Comparison of ENCODE assay signal across 16 cellular contexts in genomic region chr19:5352229-5352763, GRCh38. TPM values are rescaled to one million over a fixed set of nuclear protein-coding genes. Genes with fewer than 3 reads are reported as not detected.
DNase-seq lines count a peak whose midpoint lies in the region; ATAC-seq and TF ChIP-seq lines count a peak whose summit lies in the region.
"Had no signal": no experiment of that assay in that cellular context is flagged by ENCODE, and none has a peak within 500 bp of the region (broad histone marks: within the 10 kb centered on the region; RNA-seq: fewer than 3 reads in every experiment).

No MANE protein-coding gene starts in this region.

- no peak overlapping the region for H2BK12ac ChIP-seq in mesenchymal stem cell (ENCODE audit: low read length in 2 of 2)

- H3K79me1 ChIP-seq in mesenchymal stem cell (replicated peaks; ENCODE audit: low read length, poor library complexity, severe bottlenecking), result no peaks in the 10 kb centered on the region

- CTCF ChIA-PET in WTC11 (lab: Charles Lee), result no interaction called here

- H3K36me3 ChIP-seq in HUES6 (ENCODE audit: control insufficient read depth, insufficient read depth, low read length) (no peaks in the 10 kb centered on the region), mesenchymal stem cell (ENCODE audit: control insufficient read depth in 1 of 2, insufficient read depth in 2 of 2, low read depth in 1 of 2, low read length in 2 of 2) (no peaks in the 10 kb centered on the region)

- no peak overlapping the region for H3K14ac ChIP-seq in mesenchymal stem cell (ENCODE audit: low read length in 2 of 2)

- H4K8ac ChIP-seq in mesenchymal stem cell (ENCODE audit: low read length), result no peak overlapping the region

- H2BK15ac ChIP-seq in mesenchymal stem cell (ENCODE audit: low read depth, poor library complexity, severe bottlenecking), result no peak overlapping the region

- TF ChIP-seq CTCF in WTC11 (IDR thresholded peaks at IDR 0.05), result no peak

- peaks cover 4% of the 10 kb centered on the region for H3K9me3 Mint-ChIP-seq in WTC11
- H3K9me3 Mint-ChIP-seq: activated naive CD8-positive, alpha-beta T cell treated with anti-CD3 and anti-CD28 coated beads, Interleukin-2, amount 10 ng/mL, durations not matched to agents 7 days and 5 days had no signal

- H3K36me3 Mint-ChIP-seq in WTC11, result 0 out of 2 replicates have a peak, but pooled peaks cover 3% of the 10 kb centered on the region
- H3K36me3 Mint-ChIP-seq: activated naive CD8-positive, alpha-beta T cell treated with anti-CD3 and anti-CD28 coated beads, Interleukin-2, amount 10 ng/mL, durations not matched to agents 7 days and 5 days had no signal

- H3K4me2 ChIP-seq in mesenchymal stem cell (ENCODE audit: low read length, poor library complexity, severe bottlenecking), result no peak overlapping the region

- H3K4me1 ChIP-seq in HUES6 (ENCODE audit: control insufficient read depth, insufficient read depth, low read length), result no peaks in the 10 kb centered on the region
- no peaks in the 10 kb centered on the region for H3K4me1 ChIP-seq in mesenchymal stem cell (ENCODE audit: control insufficient read depth, insufficient read depth, low read depth, low read length)

- H3K23ac ChIP-seq in mesenchymal stem cell (ENCODE audit: low read length in 2 of 2), result no peak overlapping the region

- H4K91ac ChIP-seq in mesenchymal stem cell (ENCODE audit: low read length), result no peak overlapping the region

- no peak overlapping the region for H3K4me3 ChIP-seq in HUES6 (ENCODE audit: low read depth, low read length)
- no peak overlapping the region for H3K4me3 ChIP-seq in mesenchymal stem cell (ENCODE audit: insufficient read depth in 1 of 2, low read depth in 1 of 2, low read length in 2 of 2)

- POLR2A ChIA-PET in WTC11 (lab: Charles Lee), result no interaction called here

- H3K9ac ChIP-seq in HUES6 (ENCODE audit: low read length) (peak overlapping the region; percentile 97), mesenchymal stem cell (ENCODE audit: low read length) (no peak overlapping the region)

- in situ Hi-C loops in Caki2 (cut with HindIII; ENCODE audit: low pct_unique_long_range_greater_than_20kb, low sequenced_read_pairs), result no loop called here

- H3K9me3 ChIP-seq in HUES6 (ENCODE audit: control insufficient read depth, insufficient read depth, low read depth, low read length) (0 out of 2 replicates have a peak, but pooled peaks cover 4% of the 10 kb centered on the region), mesenchymal stem cell (ENCODE audit: control insufficient read depth, low read length) (peaks cover 6% of the 10 kb centered on the region)

- DNase-seq in Caki2 (ENCODE audit: low read depth) (peak; percentile 71), WTC11 (ENCODE audit: low spot score) (no peak), mesenchymal stem cell (peak; percentile 40), T-helper 2 cell (no peak), DMS114 treated with DMSO at 0.1 percent for 48 hours (lab: John Stamatoyannopoulos, UW; ENCODE audit: unreplicated experiment) (no peak)
- no peak for DNase-seq in central memory CD4-positive, alpha-beta T cell
- DNase-seq: activated CD4-positive, CD25-positive, alpha-beta regulatory T cell treated with anti-CD3 and anti-CD28 coated beads, Interleukin-2, amount 50 U/mL, for 72 hours; activated CD8-positive, alpha-beta memory T cell treated with anti-CD3 and anti-CD28 coated beads, Interleukin-2, amount 50 U/mL, for 48 hours; activated naive CD8-positive, alpha-beta T cell treated with anti-CD3 and anti-CD28 coated beads, Interleukin-2, amount 10 ng/mL, durations not matched to agents 7 days and 5 days; cerebellar nuclear complex; NCI-H1092 treated with DMSO at 0.1 percent for 48 hours; NCI-H2227 treated with DMSO at 0.1 percent for 48 hours; substantia nigra; T-helper 1 cell had no signal

- no peak overlapping the region for H2AFZ ChIP-seq in mesenchymal stem cell (ENCODE audit: low read depth, low read length)

- H3K18ac ChIP-seq in mesenchymal stem cell (ENCODE audit: low read depth in 1 of 2, low read length in 2 of 2), result no peak overlapping the region

- H3K27ac ChIP-seq in HUES6 (ENCODE audit: low read depth, low read length) (peak overlapping the region; percentile 82), mesenchymal stem cell (ENCODE audit: low read length, poor library complexity, severe bottlenecking) (no peak overlapping the region)

- no peak overlapping the region for H2BK120ac ChIP-seq in mesenchymal stem cell (ENCODE audit: low read depth, low read length)

- peaks cover 8% of the 10 kb centered on the region for H3K4me1 Mint-ChIP-seq in WTC11
- H3K4me1 Mint-ChIP-seq: activated naive CD8-positive, alpha-beta T cell treated with anti-CD3 and anti-CD28 coated beads, Interleukin-2, amount 10 ng/mL, durations not matched to agents 7 days and 5 days had no signal

- no peak overlapping the region for H2BK5ac ChIP-seq in mesenchymal stem cell (ENCODE audit: low read depth, low read length, poor library complexity, severe bottlenecking)

- 53% methylated on average over 8 of the region's 8 CpGs for WGBS in mesenchymal stem cell

- H3K27me3 ChIP-seq in HUES6 (ENCODE audit: control insufficient read depth, insufficient read depth, low read length), result peaks cover 8% of the 10 kb centered on the region
- H3K27me3 ChIP-seq in mesenchymal stem cell (ENCODE audit: control insufficient read depth in 1 of 2, insufficient read depth in 1 of 2, low read length in 2 of 2), result peaks cover 26 to 53% of the 10 kb centered on the region in 2 experiments

- peak overlapping the region; percentile 96 for H3K27ac Mint-ChIP-seq in WTC11
- H3K27ac Mint-ChIP-seq: activated naive CD8-positive, alpha-beta T cell treated with anti-CD3 and anti-CD28 coated beads, Interleukin-2, amount 10 ng/mL, durations not matched to agents 7 days and 5 days had no signal

- no peak overlapping the region for H3K4ac ChIP-seq in mesenchymal stem cell (ENCODE audit: low read depth in 1 of 2, low read length in 2 of 2)

- 0 out of 2 replicates have a peak overlapping the region, but pooled peaks have one; percentile 3 for H3K4me3 Mint-ChIP-seq in WTC11
- H3K4me3 Mint-ChIP-seq: activated naive CD8-positive, alpha-beta T cell treated with anti-CD3 and anti-CD28 coated beads, Interleukin-2, amount 10 ng/mL, durations not matched to agents 7 days and 5 days had no signal

- H2AK5ac ChIP-seq in mesenchymal stem cell (ENCODE audit: low read length, severe bottlenecking), result no peak overlapping the region

- peaks cover 27% of the 10 kb centered on the region for H3K27me3 Mint-ChIP-seq in WTC11 (ENCODE audit: low read depth)

- peak; percentile 51 for ATAC-seq in WTC11
- ATAC-seq in HG03135 (IDR thresholded peaks at IDR 0.05; ENCODE audit: unreplicated experiment), result no peak

TF ChIP-seq in WTC11, 78 proteins besides CTCF, POLR2A, EP300 and RAD21 (continues in another document):
- no peak for TF ChIP-seq ZNF317 (CRISPR knock-in tag; IDR thresholded peaks at IDR 0.05; ENCODE audit: borderline replicate concordance, low read depth)
- TF ChIP-seq ZNF671 (CRISPR knock-in tag; IDR thresholded peaks at IDR 0.05), result 0 out of 2 replicates have a peak, but pooled peaks have one; percentile 29
- TF ChIP-seq ZNF232 (CRISPR knock-in tag; IDR thresholded peaks at IDR 0.05), result no peak
- TF ChIP-seq GABPB1 (CRISPR knock-in tag; IDR thresholded peaks at IDR 0.05), result no peak
- no peak for TF ChIP-seq STAT6 (CRISPR knock-in tag; conservative IDR thresholded peaks at IDR 0.05; ENCODE audit: low read depth)
- no peak for TF ChIP-seq CREM (CRISPR knock-in tag; IDR thresholded peaks at IDR 0.05)
- TF ChIP-seq RORB (CRISPR knock-in tag; IDR thresholded peaks at IDR 0.05), result no peak
- 0 out of 2 replicates have a peak, but pooled peaks have one; percentile 71 for TF ChIP-seq AR (CRISPR knock-in tag; IDR thresholded peaks at IDR 0.05)
- TF ChIP-seq FOXJ3 (CRISPR knock-in tag; IDR thresholded peaks at IDR 0.05; ENCODE audit: borderline replicate concordance), result no peak

RNA-seq across cellular contexts. Expression of gene PTPRS, which starts 11.7 kb away (rescaled TPM):
- 181 and 195 TPM in 2 replicates for total RNA-seq in Caki2 (2014; rRNA removed; shearing (Covaris generic); ENCODE audit: low replicate concordance)
- total RNA-seq in WTC11 (2021), result 201 to 253 TPM (median 244 TPM) in 3 replicates
- polyA plus RNA-seq in mesenchymal stem cell (2013, experiment 1 of 2), result 35.3 TPM
- polyA plus RNA-seq in mesenchymal stem cell (2013, experiment 2 of 2), result 33.9 TPM

Comparison
In these comparisons a context has a peak if more than half of its experiments do, and no peak if none do; other contexts are left out.
1. DNase-seq: peak in Caki2 (single experiment) and mesenchymal stem cell (single experiment); none in WTC11 (single experiment), T-helper 2 cell (0 of 5), central memory CD4-positive, alpha-beta T cell (single experiment) and DMS114 treated with DMSO at 0.1 percent for 48 hours (single experiment).